Comparison of ENCODE assay signal across 1 cellular context in the genomic region with DNA sequence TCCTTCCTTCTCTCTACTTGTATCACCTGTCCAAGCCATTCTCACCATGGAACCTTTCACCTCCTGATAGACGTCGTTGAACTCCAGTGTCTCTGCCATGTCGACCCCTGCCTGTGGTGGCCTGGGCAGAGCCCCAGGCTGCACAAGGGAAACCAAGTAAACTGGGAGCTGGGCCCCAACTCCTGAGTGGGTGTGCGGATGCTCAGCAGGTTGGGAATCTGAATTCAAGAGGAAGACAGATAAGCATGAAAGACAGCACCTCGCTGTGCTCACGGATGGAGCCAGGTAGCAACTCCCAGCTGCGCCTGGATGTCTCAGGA.
TF ChIP-seq lines count a peak whose summit lies in the region.

No MANE protein-coding gene starts in this region.

TF ChIP-seq in H1, 55 proteins besides CTCF, POLR2A, EP300 and RAD21:
- TF ChIP-seq, protein P1, sequence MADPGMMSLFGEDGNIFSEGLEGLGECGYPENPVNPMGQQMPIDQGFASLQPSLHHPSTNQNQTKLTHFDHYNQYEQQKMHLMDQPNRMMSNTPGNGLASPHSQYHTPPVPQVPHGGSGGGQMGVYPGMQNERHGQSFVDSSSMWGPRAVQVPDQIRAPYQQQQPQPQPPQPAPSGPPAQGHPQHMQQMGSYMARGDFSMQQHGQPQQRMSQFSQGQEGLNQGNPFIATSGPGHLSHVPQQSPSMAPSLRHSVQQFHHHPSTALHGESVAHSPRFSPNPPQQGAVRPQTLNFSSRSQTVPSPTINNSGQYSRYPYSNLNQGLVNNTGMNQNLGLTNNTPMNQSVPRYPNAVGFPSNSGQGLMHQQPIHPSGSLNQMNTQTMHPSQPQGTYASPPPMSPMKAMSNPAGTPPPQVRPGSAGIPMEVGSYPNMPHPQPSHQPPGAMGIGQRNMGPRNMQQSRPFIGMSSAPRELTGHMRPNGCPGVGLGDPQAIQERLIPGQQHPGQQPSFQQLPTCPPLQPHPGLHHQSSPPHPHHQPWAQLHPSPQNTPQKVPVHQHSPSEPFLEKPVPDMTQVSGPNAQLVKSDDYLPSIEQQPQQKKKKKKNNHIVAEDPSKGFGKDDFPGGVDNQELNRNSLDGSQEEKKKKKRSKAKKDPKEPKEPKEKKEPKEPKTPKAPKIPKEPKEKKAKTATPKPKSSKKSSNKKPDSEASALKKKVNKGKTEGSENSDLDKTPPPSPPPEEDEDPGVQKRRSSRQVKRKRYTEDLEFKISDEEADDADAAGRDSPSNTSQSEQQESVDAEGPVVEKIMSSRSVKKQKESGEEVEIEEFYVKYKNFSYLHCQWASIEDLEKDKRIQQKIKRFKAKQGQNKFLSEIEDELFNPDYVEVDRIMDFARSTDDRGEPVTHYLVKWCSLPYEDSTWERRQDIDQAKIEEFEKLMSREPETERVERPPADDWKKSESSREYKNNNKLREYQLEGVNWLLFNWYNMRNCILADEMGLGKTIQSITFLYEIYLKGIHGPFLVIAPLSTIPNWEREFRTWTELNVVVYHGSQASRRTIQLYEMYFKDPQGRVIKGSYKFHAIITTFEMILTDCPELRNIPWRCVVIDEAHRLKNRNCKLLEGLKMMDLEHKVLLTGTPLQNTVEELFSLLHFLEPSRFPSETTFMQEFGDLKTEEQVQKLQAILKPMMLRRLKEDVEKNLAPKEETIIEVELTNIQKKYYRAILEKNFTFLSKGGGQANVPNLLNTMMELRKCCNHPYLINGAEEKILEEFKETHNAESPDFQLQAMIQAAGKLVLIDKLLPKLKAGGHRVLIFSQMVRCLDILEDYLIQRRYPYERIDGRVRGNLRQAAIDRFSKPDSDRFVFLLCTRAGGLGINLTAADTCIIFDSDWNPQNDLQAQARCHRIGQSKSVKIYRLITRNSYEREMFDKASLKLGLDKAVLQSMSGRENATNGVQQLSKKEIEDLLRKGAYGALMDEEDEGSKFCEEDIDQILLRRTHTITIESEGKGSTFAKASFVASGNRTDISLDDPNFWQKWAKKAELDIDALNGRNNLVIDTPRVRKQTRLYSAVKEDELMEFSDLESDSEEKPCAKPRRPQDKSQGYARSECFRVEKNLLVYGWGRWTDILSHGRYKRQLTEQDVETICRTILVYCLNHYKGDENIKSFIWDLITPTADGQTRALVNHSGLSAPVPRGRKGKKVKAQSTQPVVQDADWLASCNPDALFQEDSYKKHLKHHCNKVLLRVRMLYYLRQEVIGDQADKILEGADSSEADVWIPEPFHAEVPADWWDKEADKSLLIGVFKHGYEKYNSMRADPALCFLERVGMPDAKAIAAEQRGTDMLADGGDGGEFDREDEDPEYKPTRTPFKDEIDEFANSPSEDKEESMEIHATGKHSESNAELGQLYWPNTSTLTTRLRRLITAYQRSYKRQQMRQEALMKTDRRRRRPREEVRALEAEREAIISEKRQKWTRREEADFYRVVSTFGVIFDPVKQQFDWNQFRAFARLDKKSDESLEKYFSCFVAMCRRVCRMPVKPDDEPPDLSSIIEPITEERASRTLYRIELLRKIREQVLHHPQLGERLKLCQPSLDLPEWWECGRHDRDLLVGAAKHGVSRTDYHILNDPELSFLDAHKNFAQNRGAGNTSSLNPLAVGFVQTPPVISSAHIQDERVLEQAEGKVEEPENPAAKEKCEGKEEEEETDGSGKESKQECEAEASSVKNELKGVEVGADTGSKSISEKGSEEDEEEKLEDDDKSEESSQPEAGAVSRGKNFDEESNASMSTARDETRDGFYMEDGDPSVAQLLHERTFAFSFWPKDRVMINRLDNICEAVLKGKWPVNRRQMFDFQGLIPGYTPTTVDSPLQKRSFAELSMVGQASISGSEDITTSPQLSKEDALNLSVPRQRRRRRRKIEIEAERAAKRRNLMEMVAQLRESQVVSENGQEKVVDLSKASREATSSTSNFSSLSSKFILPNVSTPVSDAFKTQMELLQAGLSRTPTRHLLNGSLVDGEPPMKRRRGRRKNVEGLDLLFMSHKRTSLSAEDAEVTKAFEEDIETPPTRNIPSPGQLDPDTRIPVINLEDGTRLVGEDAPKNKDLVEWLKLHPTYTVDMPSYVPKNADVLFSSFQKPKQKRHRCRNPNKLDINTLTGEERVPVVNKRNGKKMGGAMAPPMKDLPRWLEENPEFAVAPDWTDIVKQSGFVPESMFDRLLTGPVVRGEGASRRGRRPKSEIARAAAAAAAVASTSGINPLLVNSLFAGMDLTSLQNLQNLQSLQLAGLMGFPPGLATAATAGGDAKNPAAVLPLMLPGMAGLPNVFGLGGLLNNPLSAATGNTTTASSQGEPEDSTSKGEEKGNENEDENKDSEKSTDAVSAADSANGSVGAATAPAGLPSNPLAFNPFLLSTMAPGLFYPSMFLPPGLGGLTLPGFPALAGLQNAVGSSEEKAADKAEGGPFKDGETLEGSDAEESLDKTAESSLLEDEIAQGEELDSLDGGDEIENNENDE (IDR thresholded peaks at IDR 0.05; ENCODE audit: insufficient replicate concordance, low read length): no peak
- TF ChIP-seq, protein P2, sequence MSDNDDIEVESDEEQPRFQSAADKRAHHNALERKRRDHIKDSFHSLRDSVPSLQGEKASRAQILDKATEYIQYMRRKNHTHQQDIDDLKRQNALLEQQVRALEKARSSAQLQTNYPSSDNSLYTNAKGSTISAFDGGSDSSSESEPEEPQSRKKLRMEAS (IDR thresholded peaks at IDR 0.05): no peak
- no peak for TF ChIP-seq PHF8 (conservative IDR thresholded peaks at IDR 0.05; ENCODE audit: low read depth, low read length)
- no peak for TF ChIP-seq BRCA1 (IDR thresholded peaks at IDR 0.05; ENCODE audit: low read depth, low read length)
- no peak for TF ChIP-seq SP4 (IDR thresholded peaks at IDR 0.05; ENCODE audit: low read length)
- TF ChIP-seq KDM4A (IDR thresholded peaks at IDR 0.05; ENCODE audit: low read depth, low read length, severe bottlenecking): no peak
- TF ChIP-seq SAP30 (IDR thresholded peaks at IDR 0.05; ENCODE audit: insufficient read depth, insufficient replicate concordance, low read length): peak; percentile 37
- no peak for TF ChIP-seq SIRT6 (IDR thresholded peaks at IDR 0.05; ENCODE audit: low read length)
- TF ChIP-seq ASH2L (IDR thresholded peaks at IDR 0.05; ENCODE audit: low read length): no peak
